8 cellular contexts compared by ENCODE assay signal in the genomic region with DNA sequence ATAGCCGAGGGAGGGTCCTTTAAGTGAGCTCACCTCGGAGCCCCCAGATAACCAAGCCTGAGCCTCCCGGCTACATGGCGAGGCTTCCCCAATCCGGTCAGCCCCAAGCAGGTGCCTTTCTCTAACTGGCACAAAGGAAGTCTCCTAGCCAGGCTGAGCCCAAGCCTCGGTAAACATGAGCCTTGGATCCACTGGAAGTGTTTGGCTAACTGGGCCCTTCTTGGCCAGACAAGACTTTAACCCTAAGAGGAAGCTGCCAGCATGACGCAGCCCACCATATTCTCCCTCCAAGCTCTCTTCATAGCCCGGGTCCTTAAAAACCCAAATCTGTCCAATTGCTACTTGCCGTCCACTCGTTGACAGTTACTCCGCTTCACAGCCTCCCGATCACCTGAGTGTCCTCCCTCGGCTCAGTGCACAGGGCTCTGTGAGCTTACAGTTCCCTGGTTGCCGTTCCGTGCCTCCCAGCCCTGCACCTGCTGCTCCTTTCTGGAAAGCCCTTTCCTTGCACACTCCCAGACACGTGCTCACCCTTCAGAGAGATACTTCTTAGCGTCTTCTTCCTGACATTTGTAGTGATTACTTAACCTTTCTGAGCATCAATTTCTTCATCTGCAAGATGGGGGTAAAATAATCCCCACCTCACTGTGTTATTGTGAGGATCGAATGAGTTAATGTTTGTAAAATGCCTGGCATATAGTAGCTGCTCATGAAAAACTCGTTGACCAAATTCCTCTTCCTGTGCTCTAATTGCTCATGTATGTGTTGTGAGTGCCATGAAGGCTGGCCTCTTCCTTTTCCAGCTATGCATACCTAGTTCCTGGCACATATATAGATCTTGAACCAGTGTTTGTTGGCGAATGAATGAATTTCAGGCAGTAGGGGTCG. TPM values are rescaled to one million over a fixed set of nuclear protein-coding genes. Genes with fewer than 3 reads are reported as not detected.
A peak's percentile ranks its signal among the peaks of the same experiment; 100 is the strongest.
DNase-seq lines count a peak whose midpoint lies in the region; ATAC-seq and TF ChIP-seq lines count a peak whose summit lies in the region.

No MANE protein-coding gene starts in this region.

- no peaks in the 10 kb centered on the region for H3K9me3 Mint-ChIP-seq in CD4-positive, CD25-positive, alpha-beta regulatory T cell
- no peaks in the 10 kb centered on the region for H3K9me3 Mint-ChIP-seq in natural killer cell treated with Interleukin-12 subunit alpha and Interleukin-12 subunit beta and Interleukin-15 and Interleukin-18, amount 100 ng/mL, for 72 hours

- peaks cover 49% of the 10 kb centered on the region for H3K4me1 ChIP-seq in CD4-positive, CD25-positive, alpha-beta regulatory T cell (ENCODE audit: control insufficient read depth, insufficient read depth, low read length, poor library complexity, severe bottlenecking)
- H3K4me1 ChIP-seq in foreskin keratinocyte, result peaks cover 8% of the 10 kb centered on the region

- H3K9me3 ChIP-seq in CD4-positive, CD25-positive, alpha-beta regulatory T cell (ENCODE audit: control insufficient read depth in 2 of 2, low read length in 2 of 2), result no peaks in the 10 kb centered on the region

- no peak for TF ChIP-seq CTCF in foreskin keratinocyte (conservative IDR thresholded peaks at IDR 0.05)

- H3K36me3 ChIP-seq in CD4-positive, CD25-positive, alpha-beta regulatory T cell (ENCODE audit: control insufficient read depth, insufficient read depth, low read length), result no peaks in the 10 kb centered on the region

- H3K27me3 ChIP-seq in CD4-positive, CD25-positive, alpha-beta regulatory T cell (ENCODE audit: control insufficient read depth, insufficient read depth, low read length), result no peaks in the 10 kb centered on the region
- no peaks in the 10 kb centered on the region for H3K27me3 ChIP-seq in foreskin keratinocyte

- H3K4me3 Mint-ChIP-seq in CD4-positive, CD25-positive, alpha-beta regulatory T cell, result peak overlapping the region; percentile 81 to 90 (median 86)
- peak overlapping the region; percentile 69 for H3K4me3 Mint-ChIP-seq in natural killer cell treated with Interleukin-12 subunit alpha and Interleukin-12 subunit beta and Interleukin-15 and Interleukin-18, amount 100 ng/mL, for 72 hours

- DNase-seq in CD4-positive, CD25-positive, alpha-beta regulatory T cell, result no peak
- DNase-seq in Jurkat, Clone E6-1 (ENCODE audit: low read depth, low spot score), result no peak
- DNase-seq in natural killer cell treated with Interleukin-12 subunit alpha and Interleukin-12 subunit beta and Interleukin-15 and Interleukin-18, amount 100 ng/mL, for 72 hours (ENCODE audit: low spot score), result no peak
- DNase-seq in NCI-H2196 (lab: John Stamatoyannopoulos, UW; ENCODE audit: unreplicated experiment), result no peak
- no peak for DNase-seq in foreskin keratinocyte

- no peaks in the 10 kb centered on the region for H3K36me3 Mint-ChIP-seq in CD4-positive, CD25-positive, alpha-beta regulatory T cell
- no peaks in the 10 kb centered on the region for H3K36me3 Mint-ChIP-seq in natural killer cell treated with Interleukin-12 subunit alpha and Interleukin-12 subunit beta and Interleukin-15 and Interleukin-18, amount 100 ng/mL, for 72 hours

- H3K4me3 ChIP-seq in CD4-positive, CD25-positive, alpha-beta regulatory T cell (ENCODE audit: low read depth, low read length), result no peak overlapping the region
- H3K4me3 ChIP-seq in Jurkat, Clone E6-1 (ENCODE audit: low read length), result peak overlapping the region; percentile 56

- no peaks in the 10 kb centered on the region for H3K27me3 Mint-ChIP-seq in CD4-positive, CD25-positive, alpha-beta regulatory T cell
- H3K27me3 Mint-ChIP-seq in natural killer cell treated with Interleukin-12 subunit alpha and Interleukin-12 subunit beta and Interleukin-15 and Interleukin-18, amount 100 ng/mL, for 72 hours, result no peaks in the 10 kb centered on the region

- ATAC-seq in CD4-positive, CD25-positive, alpha-beta regulatory T cell (ENCODE audit: low read depth in 2 of 2), result no peak
- no peak for ATAC-seq in natural killer cell treated with Interleukin-12 subunit alpha and Interleukin-12 subunit beta and Interleukin-15 and Interleukin-18, amount 100 ng/mL, for 72 hours
- ATAC-seq in GM21717 (IDR thresholded peaks at IDR 0.05; ENCODE audit: unreplicated experiment), result no peak
- no peak for ATAC-seq in foreskin keratinocyte
- no peak for ATAC-seq in GM18519 (IDR thresholded peaks at IDR 0.05; ENCODE audit: low FRiP score, unreplicated experiment)

- H3K4me1 Mint-ChIP-seq in CD4-positive, CD25-positive, alpha-beta regulatory T cell, result peaks cover 11 to 45% (median 23%) of the 10 kb centered on the region in 4 donors
- H3K4me1 Mint-ChIP-seq in natural killer cell treated with Interleukin-12 subunit alpha and Interleukin-12 subunit beta and Interleukin-15 and Interleukin-18, amount 100 ng/mL, for 72 hours (ENCODE audit: low read depth in 2 of 2), result peaks cover 26 to 41% of the 10 kb centered on the region in 2 donors

- peak overlapping the region; percentile 95 for H3K27ac ChIP-seq in CD4-positive, CD25-positive, alpha-beta regulatory T cell (ENCODE audit: insufficient read depth, low read length, poor library complexity, severe bottlenecking)
- peak overlapping the region; percentile 85 for H3K27ac ChIP-seq in cingulate gyrus (ENCODE audit: low read depth, low read length)
- H3K27ac ChIP-seq in foreskin keratinocyte, result no peak overlapping the region

- peak overlapping the region; percentile 91 to 94 (median 93) for H3K27ac Mint-ChIP-seq in CD4-positive, CD25-positive, alpha-beta regulatory T cell
- peak overlapping the region; percentile 32 to 57 for H3K27ac Mint-ChIP-seq in natural killer cell treated with Interleukin-12 subunit alpha and Interleukin-12 subunit beta and Interleukin-15 and Interleukin-18, amount 100 ng/mL, for 72 hours

RNA-seq across cellular contexts. Expression of a gene that starts 25.6 kb away (rescaled TPM):
- 31.5 TPM for total RNA-seq in CD4-positive, CD25-positive, alpha-beta regulatory T cell
- polyA plus RNA-seq in CD4-positive, CD25-positive, alpha-beta regulatory T cell, result 100 to 1,000 TPM in 3 of 4 donors, 10 to 100 TPM in 1; 98.2 to 132 (median 106) TPM
- polyA plus RNA-seq in Jurkat, Clone E6-1 (2012; ENCODE audit: insufficient read depth, insufficient read length), result 136 TPM
- 10 to 100 TPM; 67.5 to 96.7 TPM for total RNA-seq in natural killer cell treated with Interleukin-12 subunit alpha and Interleukin-12 subunit beta and Interleukin-15 and Interleukin-18, amount 100 ng/mL, for 72 hours
- total RNA-seq in foreskin keratinocyte, result 27.6 and 37.6 TPM in 2 replicates
- polyA plus RNA-seq in foreskin keratinocyte, result 89.9 and 92.2 TPM in 2 replicates

RNA-seq across cellular contexts. Expression of a gene that starts 51.0 kb away (rescaled TPM):
- total RNA-seq in CD4-positive, CD25-positive, alpha-beta regulatory T cell, result 1.5 TPM
- 1 to 10 TPM in 3 of 4 donors, under 1 TPM in 1; 0.44 to 1.5 (median 1.2) TPM for polyA plus RNA-seq in CD4-positive, CD25-positive, alpha-beta regulatory T cell
- polyA plus RNA-seq in Jurkat, Clone E6-1 (2012; ENCODE audit: insufficient read depth, insufficient read length), result 18.2 TPM
- 10 to 100 TPM in 1 of 2 donors, 1 to 10 TPM in 1; 6.5 to 25.5 TPM for total RNA-seq in natural killer cell treated with Interleukin-12 subunit alpha and Interleukin-12 subunit beta and Interleukin-15 and Interleukin-18, amount 100 ng/mL, for 72 hours
- total RNA-seq in foreskin keratinocyte, result 5.7 and 6.2 TPM in 2 replicates
- polyA plus RNA-seq in foreskin keratinocyte, result 2.5 and 3.2 TPM in 2 replicates
